ENCODE assay signal across 21 cellular contexts in genomic region chr3:13972679-13973379, GRCh38.
"Had no signal": no experiment of that assay in that cellular context is flagged by ENCODE, and none has a peak within 500 bp of the region (broad histone marks: within the 10 kb centered on the region; RNA-seq: fewer than 3 reads in every experiment).

No MANE protein-coding gene starts in this region.

- H3K9ac ChIP-seq: parathyroid adenoma had no signal

- H3K36me3 ChIP-seq: cardiac muscle cell, left lung, spleen had no signal

- FAIRE-seq: endothelial cell of umbilical vein, kidney had no signal

- H2AFZ ChIP-seq: parathyroid adenoma had no signal

- H3K4me3 ChIP-seq: cardiac muscle cell, left lung, spleen had no signal

- ATAC-seq: activated naive CD4-positive, alpha-beta T cell treated with anti-CD3 and anti-CD28 coated beads, Interleukin-2, amount 50 U/mL, for 72 hours; left lung had no signal

- H3K27me3 ChIP-seq: cardiac muscle cell, left lung, spleen had no signal

- DNase-seq: activated CD4-positive, alpha-beta T cell treated with anti-CD3 and anti-CD28 coated beads, Interleukin-2, amount 50 U/mL, for 1 hour; activated CD4-positive, CD25-positive, alpha-beta regulatory T cell treated with anti-CD3 and anti-CD28 coated beads, Interleukin-2, amount 50 U/mL, for 72 hours; activated CD8-positive, alpha-beta memory T cell treated with anti-CD3 and anti-CD28 coated beads for 24 hours; activated CD8-positive, alpha-beta memory T cell treated with anti-CD3 and anti-CD28 coated beads, Interleukin-2, amount 50 U/mL, for 48 hours; activated effector memory CD4-positive, alpha-beta T cell treated with anti-CD3 and anti-CD28 coated beads, Interleukin-2, amount 50 U/mL, for 16 hours; activated T-cell treated with anti-CD3 and anti-CD28 coated beads, Interleukin-2, amount 50 U/mL, for 48 hours; effector CD8-positive, alpha-beta T cell; foreskin melanocyte; head of caudate nucleus; kidney; midbrain; retina; spleen; stimulated activated naive CD4-positive, alpha-beta T cell; T-helper 2 cell had no signal

- H3K4me1 ChIP-seq: left lung, parathyroid adenoma, spleen had no signal

- H3K79me2 ChIP-seq: parathyroid adenoma had no signal

- H3K27ac ChIP-seq: cardiac muscle cell, left lung, parathyroid adenoma, spleen, VCaP had no signal
